Comparison of ENCODE assay signal across 10 cellular contexts in the genomic region with DNA sequence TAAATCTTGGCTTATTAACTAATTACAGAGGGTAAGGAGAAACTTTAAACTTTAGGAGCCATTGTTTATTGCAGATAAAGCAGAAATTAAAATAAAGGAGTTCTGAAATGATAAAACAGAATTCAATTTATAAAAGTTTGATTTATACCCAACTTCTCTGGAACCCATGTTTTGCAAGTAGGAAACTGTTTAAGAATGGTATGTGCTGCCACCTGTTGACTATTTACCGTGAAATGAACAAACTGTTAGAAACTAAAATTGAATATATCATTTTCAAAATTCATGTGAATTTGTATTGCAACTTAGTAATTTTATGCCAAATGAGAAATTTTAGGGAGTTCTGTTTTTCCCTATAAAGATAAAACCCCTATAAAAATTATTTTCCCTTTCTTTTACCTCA. TPM values are rescaled to one million over a fixed set of nuclear protein-coding genes. Genes with fewer than 3 reads are reported as not detected.
DNase-seq lines count a peak whose midpoint lies in the region; ATAC-seq and TF ChIP-seq lines count a peak whose summit lies in the region.
"Had no signal": no experiment of that assay in that cellular context is flagged by ENCODE, and none has a peak within 500 bp of the region (broad histone marks: within the 10 kb centered on the region; RNA-seq: fewer than 3 reads in every experiment).

No MANE protein-coding gene starts in this region.

- no peak for DNase-seq in heart right ventricle
- no peak for DNase-seq in right atrium auricular region (ENCODE audit: low spot score)
- no peak for DNase-seq in PC-9
- peak; percentile 6 for DNase-seq in fibroblast of gingiva (ENCODE audit: low read depth)
- DNase-seq in type B pancreatic cell (ENCODE audit: extremely low spot score, unreplicated experiment): no peak
- no peak for DNase-seq in activated CD8-positive, alpha-beta memory T cell treated with anti-CD3 and anti-CD28 coated beads, Interleukin-2, amount 50 U/mL, for 4 hours
- DNase-seq in COR-L47 (lab: John Stamatoyannopoulos, UW): no peak
- DNase-seq: occipital lobe had no signal

- H3K79me2 ChIP-seq in PC-9 (ENCODE audit: low read depth): no peaks in the 10 kb centered on the region

- no peaks in the 10 kb centered on the region for H3K4me1 Mint-ChIP-seq in type B pancreatic cell (ENCODE audit: unreplicated experiment)
- H3K4me1 Mint-ChIP-seq: IgD-negative memory B cell had no signal

- POLR2A ChIA-PET in PC-9 (lab: Charles Lee; ENCODE audit: unreplicated experiment): no interaction called here

- H3K27ac Mint-ChIP-seq in type B pancreatic cell: no peak overlapping the region
- H3K27ac Mint-ChIP-seq: IgD-negative memory B cell had no signal

- H3K27ac ChIP-seq in heart right ventricle (no peak overlapping the region), right atrium auricular region (no peak overlapping the region), PC-9 (no peak overlapping the region)

- no peaks in the 10 kb centered on the region for H3K9me2 ChIP-seq in PC-9 (ENCODE audit: insufficient read depth)

- H3K9me3 ChIP-seq in heart right ventricle (no peaks in the 10 kb centered on the region), right atrium auricular region (no peaks in the 10 kb centered on the region), PC-9 (ENCODE audit: insufficient read depth, low read depth) (no peaks in the 10 kb centered on the region)

- peaks cover 0 to 54% (median 0%) of the 10 kb centered on the region in 7 donors for H3K27me3 ChIP-seq in heart right ventricle
- H3K27me3 ChIP-seq in right atrium auricular region: no peaks in the 10 kb centered on the region
- no peaks in the 10 kb centered on the region for H3K27me3 ChIP-seq in PC-9 (ENCODE audit: insufficient read depth, low read depth)

- CTCF ChIA-PET in PC-9 (lab: Charles Lee): no interaction called here

- H4K20me1 ChIP-seq in PC-9 (ENCODE audit: insufficient read depth): no peaks in the 10 kb centered on the region

- H3K9me3 Mint-ChIP-seq in type B pancreatic cell: no peaks in the 10 kb centered on the region
- H3K9me3 Mint-ChIP-seq: IgD-negative memory B cell had no signal

- no peaks in the 10 kb centered on the region for H3K27me3 Mint-ChIP-seq in type B pancreatic cell
- H3K27me3 Mint-ChIP-seq: IgD-negative memory B cell had no signal

- no peaks in the 10 kb centered on the region for H3K36me3 ChIP-seq in heart right ventricle
- no peaks in the 10 kb centered on the region for H3K36me3 ChIP-seq in right atrium auricular region
- H3K36me3 ChIP-seq in PC-9 (ENCODE audit: low read depth): no peaks in the 10 kb centered on the region

- TF ChIP-seq POLR2A in GM18505 (IDR thresholded peaks at IDR 0.05; ENCODE audit: borderline replicate concordance, extremely low read depth, insufficient read depth, insufficient read length): no peak

- no TSS peak for BruUV-seq in PC-9 (replicated peaks; lab: Mats Ljungman, UMichigan)

- H3K4me1 ChIP-seq in heart right ventricle (no peaks in the 10 kb centered on the region), right atrium auricular region (no peaks in the 10 kb centered on the region), PC-9 (replicated peaks; ENCODE audit: insufficient read depth) (no peaks in the 10 kb centered on the region)

- H3K4me3 ChIP-seq in heart right ventricle (no peak overlapping the region), right atrium auricular region (no peak overlapping the region), PC-9 (no peak overlapping the region)

- no peaks in the 10 kb centered on the region for H3K36me3 Mint-ChIP-seq in type B pancreatic cell
- H3K36me3 Mint-ChIP-seq: IgD-negative memory B cell had no signal

- TF ChIP-seq CTCF in heart right ventricle (IDR thresholded peaks at IDR 0.05): peak in 7 of 9 donors; percentile 18 to 44 (median 35)
- TF ChIP-seq CTCF in right atrium auricular region (IDR thresholded peaks at IDR 0.05): peak in 1 of 2 donors; percentile 46
- TF ChIP-seq CTCF in PC-9 (conservative IDR thresholded peaks at IDR 0.05): peak; percentile 56
- peak; percentile 62 for TF ChIP-seq CTCF in type B pancreatic cell (conservative IDR thresholded peaks at IDR 0.05)

- no peak overlapping the region for H3K4me2 ChIP-seq in PC-9

- intact Hi-C loops in heart right ventricle (cut with DNase I): loop anchor here in 7 of 10 donors (5.0 to 10.0 kb wide), 2 partner anchors 307 to 309 kb away; no protein-coding TSS in a partner anchor
- intact Hi-C loops in PC-9 (cut with micrococcal nuclease; ENCODE audit: unreplicated experiment): loop anchor here (10.0 kb wide), 2 partner anchors 307 to 377 kb away; no protein-coding TSS in a partner anchor

- no peak overlapping the region for H2AFZ ChIP-seq in PC-9

- WGBS in heart right ventricle, 2 donors: 2 to 9% methylated on average over 1 of the region's 1 CpG

- no peak overlapping the region for H3K4me3 Mint-ChIP-seq in type B pancreatic cell
- H3K4me3 Mint-ChIP-seq: IgD-negative memory B cell had no signal

- ATAC-seq in heart right ventricle (no peak), GM18505 (IDR thresholded peaks at IDR 0.05; ENCODE audit: unreplicated experiment) (no peak)

- no peaks in the 10 kb centered on the region for H3F3A ChIP-seq in PC-9 (ENCODE audit: insufficient read depth, low read depth)

RNA-seq across cellular contexts. Expression of a gene that starts 11.0 kb away (rescaled TPM):
- 1 to 10 TPM in 9 of 10 donors, under 1 TPM in 1; 0.87 to 3.4 (median 2.3) TPM for total RNA-seq in heart right ventricle
- polyA plus RNA-seq in heart right ventricle: 1 to 10 TPM; 1.2 to 1.8 TPM
- 1 to 10 TPM; 3.6 to 4.6 TPM for total RNA-seq in right atrium auricular region
- total RNA-seq in PC-9 (2021): 2.8 and 5.3 TPM in 2 replicates
- total RNA-seq in type B pancreatic cell (ENCODE audit: low replicate concordance): 6.9 and 10.6 TPM in 2 replicates
